Comparison of ENCODE assay signal across 2 cellular contexts in the genomic region with DNA sequence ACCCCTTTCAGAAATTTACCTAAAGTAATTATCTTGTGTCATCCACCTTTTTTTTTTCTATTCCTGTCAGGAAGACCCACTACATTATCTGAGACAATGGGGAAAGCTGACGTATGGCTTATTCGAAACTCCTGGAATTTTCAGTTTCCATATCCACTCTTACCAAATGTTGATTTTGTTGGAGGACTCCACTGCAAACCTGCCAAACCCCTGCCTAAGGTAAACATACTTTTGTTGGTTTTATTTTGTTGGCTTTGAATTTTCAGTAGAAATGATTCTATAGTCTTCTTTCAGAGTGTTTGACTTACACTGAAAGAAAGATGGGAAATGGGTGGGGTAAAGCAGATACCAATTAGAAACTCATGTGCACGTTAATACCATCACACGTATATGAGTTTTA.
A peak's percentile ranks its signal among the peaks of the same experiment; 100 is the strongest.
TF ChIP-seq lines count a peak whose summit lies in the region.

No MANE protein-coding gene starts in this region.

TF ChIP-seq in A549, 52 proteins besides CTCF, POLR2A, EP300 and RAD21:
- TF ChIP-seq GATA3 (IDR thresholded peaks at IDR 0.05; ENCODE audit: borderline replicate concordance) (peak; percentile 56; the same call in 1 of the 2 replicates), JUNB (IDR thresholded peaks at IDR 0.05) (peak; percentile 37; the same call in 1 of the 2 replicates), CEBPB (IDR thresholded peaks at IDR 0.05) (peak in 1 of 2 experiments; percentile 50; a peak in 2 of 4 replicates), HOXB13 (CRISPR knock-in tag; IDR thresholded peaks at IDR 0.05; ENCODE audit: low read depth) (no peak), ZFP36 (IDR thresholded peaks at IDR 0.05; ENCODE audit: borderline replicate concordance, partially characterized antibody) (no peak)
- TF ChIP-seq, protein P1, sequence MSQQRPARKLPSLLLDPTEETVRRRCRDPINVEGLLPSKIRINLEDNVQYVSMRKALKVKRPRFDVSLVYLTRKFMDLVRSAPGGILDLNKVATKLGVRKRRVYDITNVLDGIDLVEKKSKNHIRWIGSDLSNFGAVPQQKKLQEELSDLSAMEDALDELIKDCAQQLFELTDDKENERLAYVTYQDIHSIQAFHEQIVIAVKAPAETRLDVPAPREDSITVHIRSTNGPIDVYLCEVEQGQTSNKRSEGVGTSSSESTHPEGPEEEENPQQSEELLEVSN (IDR thresholded peaks at IDR 0.05; ENCODE audit: borderline replicate concordance, low read depth): no peak
TF ChIP-seq in A549: peak in this region for 3.

TF ChIP-seq in HepG2, 621 proteins besides CTCF, POLR2A, EP300 and RAD21 (continues in another document):
- TF ChIP-seq, protein P2, sequence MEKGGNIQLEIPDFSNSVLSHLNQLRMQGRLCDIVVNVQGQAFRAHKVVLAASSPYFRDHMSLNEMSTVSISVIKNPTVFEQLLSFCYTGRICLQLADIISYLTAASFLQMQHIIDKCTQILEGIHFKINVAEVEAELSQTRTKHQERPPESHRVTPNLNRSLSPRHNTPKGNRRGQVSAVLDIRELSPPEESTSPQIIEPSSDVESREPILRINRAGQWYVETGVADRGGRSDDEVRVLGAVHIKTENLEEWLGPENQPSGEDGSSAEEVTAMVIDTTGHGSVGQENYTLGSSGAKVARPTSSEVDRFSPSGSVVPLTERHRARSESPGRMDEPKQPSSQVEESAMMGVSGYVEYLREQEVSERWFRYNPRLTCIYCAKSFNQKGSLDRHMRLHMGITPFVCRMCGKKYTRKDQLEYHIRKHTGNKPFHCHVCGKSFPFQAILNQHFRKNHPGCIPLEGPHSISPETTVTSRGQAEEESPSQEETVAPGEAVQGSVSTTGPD (CRISPR knock-in tag; IDR thresholded peaks at IDR 0.05): peak; percentile 95
- TF ChIP-seq, protein P3, sequence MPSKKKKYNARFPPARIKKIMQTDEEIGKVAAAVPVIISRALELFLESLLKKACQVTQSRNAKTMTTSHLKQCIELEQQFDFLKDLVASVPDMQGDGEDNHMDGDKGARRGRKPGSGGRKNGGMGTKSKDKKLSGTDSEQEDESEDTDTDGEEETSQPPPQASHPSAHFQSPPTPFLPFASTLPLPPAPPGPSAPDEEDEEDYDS (CRISPR knock-in tag; IDR thresholded peaks at IDR 0.05): no peak
- TF ChIP-seq, protein P4, sequence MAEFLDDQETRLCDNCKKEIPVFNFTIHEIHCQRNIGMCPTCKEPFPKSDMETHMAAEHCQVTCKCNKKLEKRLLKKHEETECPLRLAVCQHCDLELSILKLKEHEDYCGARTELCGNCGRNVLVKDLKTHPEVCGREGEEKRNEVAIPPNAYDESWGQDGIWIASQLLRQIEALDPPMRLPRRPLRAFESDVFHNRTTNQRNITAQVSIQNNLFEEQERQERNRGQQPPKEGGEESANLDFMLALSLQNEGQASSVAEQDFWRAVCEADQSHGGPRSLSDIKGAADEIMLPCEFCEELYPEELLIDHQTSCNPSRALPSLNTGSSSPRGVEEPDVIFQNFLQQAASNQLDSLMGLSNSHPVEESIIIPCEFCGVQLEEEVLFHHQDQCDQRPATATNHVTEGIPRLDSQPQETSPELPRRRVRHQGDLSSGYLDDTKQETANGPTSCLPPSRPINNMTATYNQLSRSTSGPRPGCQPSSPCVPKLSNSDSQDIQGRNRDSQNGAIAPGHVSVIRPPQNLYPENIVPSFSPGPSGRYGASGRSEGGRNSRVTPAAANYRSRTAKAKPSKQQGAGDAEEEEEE (CRISPR knock-in tag; IDR thresholded peaks at IDR 0.05; ENCODE audit: borderline replicate concordance): no peak
- TF ChIP-seq, protein P5, sequence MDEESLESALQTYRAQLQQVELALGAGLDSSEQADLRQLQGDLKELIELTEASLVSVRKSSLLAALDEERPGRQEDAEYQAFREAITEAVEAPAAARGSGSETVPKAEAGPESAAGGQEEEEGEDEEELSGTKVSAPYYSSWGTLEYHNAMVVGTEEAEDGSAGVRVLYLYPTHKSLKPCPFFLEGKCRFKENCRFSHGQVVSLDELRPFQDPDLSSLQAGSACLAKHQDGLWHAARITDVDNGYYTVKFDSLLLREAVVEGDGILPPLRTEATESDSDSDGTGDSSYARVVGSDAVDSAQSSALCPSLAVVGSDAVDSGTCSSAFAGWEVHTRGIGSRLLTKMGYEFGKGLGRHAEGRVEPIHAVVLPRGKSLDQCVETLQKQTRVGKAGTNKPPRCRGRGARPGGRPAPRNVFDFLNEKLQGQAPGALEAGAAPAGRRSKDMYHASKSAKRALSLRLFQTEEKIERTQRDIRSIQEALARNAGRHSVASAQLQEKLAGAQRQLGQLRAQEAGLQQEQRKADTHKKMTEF (CRISPR knock-in tag; IDR thresholded peaks at IDR 0.05): peak; percentile 55; the same call in 1 of the 2 replicates
- TF ChIP-seq ZSCAN31 (CRISPR knock-in tag; IDR thresholded peaks at IDR 0.05; ENCODE audit: low read depth) (no peak), ATM (IDR thresholded peaks at IDR 0.05; ENCODE audit: borderline replicate concordance) (no peak), MED1 (CRISPR knock-in tag; IDR thresholded peaks at IDR 0.05) (peak; percentile 80), CHD4 (IDR thresholded peaks at IDR 0.05; ENCODE audit: borderline replicate concordance, low read length) (peak; percentile 83; the same call in 1 of the 2 replicates), CBFB (CRISPR knock-in tag; IDR thresholded peaks at IDR 0.05) (no peak), ATF1 (CRISPR knock-in tag; IDR thresholded peaks at IDR 0.05) (peak; percentile 52; the same call in 1 of the 2 replicates), MZF1 (CRISPR knock-in tag; IDR thresholded peaks at IDR 0.05; ENCODE audit: borderline replicate concordance) (no peak), HES4 (CRISPR knock-in tag; IDR thresholded peaks at IDR 0.05; ENCODE audit: borderline replicate concordance) (no peak), FOXA1 (IDR thresholded peaks at IDR 0.05) (no peak), FOXA1 (CRISPR knock-in tag; IDR thresholded peaks at IDR 0.05) (peak; percentile 64; the same call in 1 of the 2 replicates), NCOR1 (IDR thresholded peaks at IDR 0.05; ENCODE audit: borderline replicate concordance, low read length) (peak; percentile 33; the same call in 1 of the 2 replicates), KAT2B (IDR thresholded peaks at IDR 0.05; ENCODE audit: borderline replicate concordance, low read depth, low read length) (no peak), FOSL2 (CRISPR knock-in tag; IDR thresholded peaks at IDR 0.05) (peak; percentile 42; the same call in 1 of the 2 replicates), ZNF24 (IDR thresholded peaks at IDR 0.05) (no peak), FOXJ3 (CRISPR knock-in tag; IDR thresholded peaks at IDR 0.05; ENCODE audit: borderline replicate concordance) (peak; percentile 36; the same call in 1 of the 2 replicates), ASH2L (IDR thresholded peaks at IDR 0.05; ENCODE audit: insufficient read length, low read depth, low read length) (peak; percentile 55), CREM (IDR thresholded peaks at IDR 0.05) (peak; percentile 76), CREM (CRISPR knock-in tag; IDR thresholded peaks at IDR 0.05) (no peak), TCF7 (IDR thresholded peaks at IDR 0.05; ENCODE audit: low read depth) (peak; percentile 66)
- TF ChIP-seq, protein P6, sequence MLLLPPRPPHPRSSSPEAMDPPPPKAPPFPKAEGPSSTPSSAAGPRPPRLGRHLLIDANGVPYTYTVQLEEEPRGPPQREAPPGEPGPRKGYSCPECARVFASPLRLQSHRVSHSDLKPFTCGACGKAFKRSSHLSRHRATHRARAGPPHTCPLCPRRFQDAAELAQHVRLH (CRISPR knock-in tag; IDR thresholded peaks at IDR 0.05; ENCODE audit: borderline replicate concordance, low read depth): no peak
- TF ChIP-seq, protein P7, sequence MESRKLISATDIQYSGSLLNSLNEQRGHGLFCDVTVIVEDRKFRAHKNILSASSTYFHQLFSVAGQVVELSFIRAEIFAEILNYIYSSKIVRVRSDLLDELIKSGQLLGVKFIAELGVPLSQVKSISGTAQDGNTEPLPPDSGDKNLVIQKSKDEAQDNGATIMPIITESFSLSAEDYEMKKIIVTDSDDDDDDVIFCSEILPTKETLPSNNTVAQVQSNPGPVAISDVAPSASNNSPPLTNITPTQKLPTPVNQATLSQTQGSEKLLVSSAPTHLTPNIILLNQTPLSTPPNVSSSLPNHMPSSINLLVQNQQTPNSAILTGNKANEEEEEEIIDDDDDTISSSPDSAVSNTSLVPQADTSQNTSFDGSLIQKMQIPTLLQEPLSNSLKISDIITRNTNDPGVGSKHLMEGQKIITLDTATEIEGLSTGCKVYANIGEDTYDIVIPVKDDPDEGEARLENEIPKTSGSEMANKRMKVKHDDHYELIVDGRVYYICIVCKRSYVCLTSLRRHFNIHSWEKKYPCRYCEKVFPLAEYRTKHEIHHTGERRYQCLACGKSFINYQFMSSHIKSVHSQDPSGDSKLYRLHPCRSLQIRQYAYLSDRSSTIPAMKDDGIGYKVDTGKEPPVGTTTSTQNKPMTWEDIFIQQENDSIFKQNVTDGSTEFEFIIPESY (CRISPR knock-in tag; IDR thresholded peaks at IDR 0.05): no peak
- TF ChIP-seq, protein P8, sequence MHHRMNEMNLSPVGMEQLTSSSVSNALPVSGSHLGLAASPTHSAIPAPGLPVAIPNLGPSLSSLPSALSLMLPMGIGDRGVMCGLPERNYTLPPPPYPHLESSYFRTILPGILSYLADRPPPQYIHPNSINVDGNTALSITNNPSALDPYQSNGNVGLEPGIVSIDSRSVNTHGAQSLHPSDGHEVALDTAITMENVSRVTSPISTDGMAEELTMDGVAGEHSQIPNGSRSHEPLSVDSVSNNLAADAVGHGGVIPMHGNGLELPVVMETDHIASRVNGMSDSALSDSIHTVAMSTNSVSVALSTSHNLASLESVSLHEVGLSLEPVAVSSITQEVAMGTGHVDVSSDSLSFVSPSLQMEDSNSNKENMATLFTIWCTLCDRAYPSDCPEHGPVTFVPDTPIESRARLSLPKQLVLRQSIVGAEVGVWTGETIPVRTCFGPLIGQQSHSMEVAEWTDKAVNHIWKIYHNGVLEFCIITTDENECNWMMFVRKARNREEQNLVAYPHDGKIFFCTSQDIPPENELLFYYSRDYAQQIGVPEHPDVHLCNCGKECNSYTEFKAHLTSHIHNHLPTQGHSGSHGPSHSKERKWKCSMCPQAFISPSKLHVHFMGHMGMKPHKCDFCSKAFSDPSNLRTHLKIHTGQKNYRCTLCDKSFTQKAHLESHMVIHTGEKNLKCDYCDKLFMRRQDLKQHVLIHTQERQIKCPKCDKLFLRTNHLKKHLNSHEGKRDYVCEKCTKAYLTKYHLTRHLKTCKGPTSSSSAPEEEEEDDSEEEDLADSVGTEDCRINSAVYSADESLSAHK (CRISPR knock-in tag; IDR thresholded peaks at IDR 0.05; ENCODE audit: borderline replicate concordance): no peak
- TF ChIP-seq, protein P9, sequence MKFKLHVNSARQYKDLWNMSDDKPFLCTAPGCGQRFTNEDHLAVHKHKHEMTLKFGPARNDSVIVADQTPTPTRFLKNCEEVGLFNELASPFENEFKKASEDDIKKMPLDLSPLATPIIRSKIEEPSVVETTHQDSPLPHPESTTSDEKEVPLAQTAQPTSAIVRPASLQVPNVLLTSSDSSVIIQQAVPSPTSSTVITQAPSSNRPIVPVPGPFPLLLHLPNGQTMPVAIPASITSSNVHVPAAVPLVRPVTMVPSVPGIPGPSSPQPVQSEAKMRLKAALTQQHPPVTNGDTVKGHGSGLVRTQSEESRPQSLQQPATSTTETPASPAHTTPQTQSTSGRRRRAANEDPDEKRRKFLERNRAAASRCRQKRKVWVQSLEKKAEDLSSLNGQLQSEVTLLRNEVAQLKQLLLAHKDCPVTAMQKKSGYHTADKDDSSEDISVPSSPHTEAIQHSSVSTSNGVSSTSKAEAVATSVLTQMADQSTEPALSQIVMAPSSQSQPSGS (CRISPR knock-in tag; IDR thresholded peaks at IDR 0.05): no peak
- TF ChIP-seq, protein P10, sequence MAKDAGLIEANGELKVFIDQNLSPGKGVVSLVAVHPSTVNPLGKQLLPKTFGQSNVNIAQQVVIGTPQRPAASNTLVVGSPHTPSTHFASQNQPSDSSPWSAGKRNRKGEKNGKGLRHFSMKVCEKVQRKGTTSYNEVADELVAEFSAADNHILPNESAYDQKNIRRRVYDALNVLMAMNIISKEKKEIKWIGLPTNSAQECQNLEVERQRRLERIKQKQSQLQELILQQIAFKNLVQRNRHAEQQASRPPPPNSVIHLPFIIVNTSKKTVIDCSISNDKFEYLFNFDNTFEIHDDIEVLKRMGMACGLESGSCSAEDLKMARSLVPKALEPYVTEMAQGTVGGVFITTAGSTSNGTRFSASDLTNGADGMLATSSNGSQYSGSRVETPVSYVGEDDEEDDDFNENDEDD (CRISPR knock-in tag; IDR thresholded peaks at IDR 0.05; ENCODE audit: borderline replicate concordance): no peak
- TF ChIP-seq, protein P11, sequence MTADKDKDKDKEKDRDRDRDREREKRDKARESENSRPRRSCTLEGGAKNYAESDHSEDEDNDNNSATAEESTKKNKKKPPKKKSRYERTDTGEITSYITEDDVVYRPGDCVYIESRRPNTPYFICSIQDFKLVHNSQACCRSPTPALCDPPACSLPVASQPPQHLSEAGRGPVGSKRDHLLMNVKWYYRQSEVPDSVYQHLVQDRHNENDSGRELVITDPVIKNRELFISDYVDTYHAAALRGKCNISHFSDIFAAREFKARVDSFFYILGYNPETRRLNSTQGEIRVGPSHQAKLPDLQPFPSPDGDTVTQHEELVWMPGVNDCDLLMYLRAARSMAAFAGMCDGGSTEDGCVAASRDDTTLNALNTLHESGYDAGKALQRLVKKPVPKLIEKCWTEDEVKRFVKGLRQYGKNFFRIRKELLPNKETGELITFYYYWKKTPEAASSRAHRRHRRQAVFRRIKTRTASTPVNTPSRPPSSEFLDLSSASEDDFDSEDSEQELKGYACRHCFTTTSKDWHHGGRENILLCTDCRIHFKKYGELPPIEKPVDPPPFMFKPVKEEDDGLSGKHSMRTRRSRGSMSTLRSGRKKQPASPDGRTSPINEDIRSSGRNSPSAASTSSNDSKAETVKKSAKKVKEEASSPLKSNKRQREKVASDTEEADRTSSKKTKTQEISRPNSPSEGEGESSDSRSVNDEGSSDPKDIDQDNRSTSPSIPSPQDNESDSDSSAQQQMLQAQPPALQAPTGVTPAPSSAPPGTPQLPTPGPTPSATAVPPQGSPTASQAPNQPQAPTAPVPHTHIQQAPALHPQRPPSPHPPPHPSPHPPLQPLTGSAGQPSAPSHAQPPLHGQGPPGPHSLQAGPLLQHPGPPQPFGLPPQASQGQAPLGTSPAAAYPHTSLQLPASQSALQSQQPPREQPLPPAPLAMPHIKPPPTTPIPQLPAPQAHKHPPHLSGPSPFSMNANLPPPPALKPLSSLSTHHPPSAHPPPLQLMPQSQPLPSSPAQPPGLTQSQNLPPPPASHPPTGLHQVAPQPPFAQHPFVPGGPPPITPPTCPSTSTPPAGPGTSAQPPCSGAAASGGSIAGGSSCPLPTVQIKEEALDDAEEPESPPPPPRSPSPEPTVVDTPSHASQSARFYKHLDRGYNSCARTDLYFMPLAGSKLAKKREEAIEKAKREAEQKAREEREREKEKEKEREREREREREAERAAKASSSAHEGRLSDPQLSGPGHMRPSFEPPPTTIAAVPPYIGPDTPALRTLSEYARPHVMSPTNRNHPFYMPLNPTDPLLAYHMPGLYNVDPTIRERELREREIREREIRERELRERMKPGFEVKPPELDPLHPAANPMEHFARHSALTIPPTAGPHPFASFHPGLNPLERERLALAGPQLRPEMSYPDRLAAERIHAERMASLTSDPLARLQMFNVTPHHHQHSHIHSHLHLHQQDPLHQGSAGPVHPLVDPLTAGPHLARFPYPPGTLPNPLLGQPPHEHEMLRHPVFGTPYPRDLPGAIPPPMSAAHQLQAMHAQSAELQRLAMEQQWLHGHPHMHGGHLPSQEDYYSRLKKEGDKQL (CRISPR knock-in tag; IDR thresholded peaks at IDR 0.05; ENCODE audit: low read depth): 0 out of 2 replicates have a peak, but pooled peaks have one; percentile 37
